Comparison of ENCODE assay signal across 7 cellular contexts in the genomic region with DNA sequence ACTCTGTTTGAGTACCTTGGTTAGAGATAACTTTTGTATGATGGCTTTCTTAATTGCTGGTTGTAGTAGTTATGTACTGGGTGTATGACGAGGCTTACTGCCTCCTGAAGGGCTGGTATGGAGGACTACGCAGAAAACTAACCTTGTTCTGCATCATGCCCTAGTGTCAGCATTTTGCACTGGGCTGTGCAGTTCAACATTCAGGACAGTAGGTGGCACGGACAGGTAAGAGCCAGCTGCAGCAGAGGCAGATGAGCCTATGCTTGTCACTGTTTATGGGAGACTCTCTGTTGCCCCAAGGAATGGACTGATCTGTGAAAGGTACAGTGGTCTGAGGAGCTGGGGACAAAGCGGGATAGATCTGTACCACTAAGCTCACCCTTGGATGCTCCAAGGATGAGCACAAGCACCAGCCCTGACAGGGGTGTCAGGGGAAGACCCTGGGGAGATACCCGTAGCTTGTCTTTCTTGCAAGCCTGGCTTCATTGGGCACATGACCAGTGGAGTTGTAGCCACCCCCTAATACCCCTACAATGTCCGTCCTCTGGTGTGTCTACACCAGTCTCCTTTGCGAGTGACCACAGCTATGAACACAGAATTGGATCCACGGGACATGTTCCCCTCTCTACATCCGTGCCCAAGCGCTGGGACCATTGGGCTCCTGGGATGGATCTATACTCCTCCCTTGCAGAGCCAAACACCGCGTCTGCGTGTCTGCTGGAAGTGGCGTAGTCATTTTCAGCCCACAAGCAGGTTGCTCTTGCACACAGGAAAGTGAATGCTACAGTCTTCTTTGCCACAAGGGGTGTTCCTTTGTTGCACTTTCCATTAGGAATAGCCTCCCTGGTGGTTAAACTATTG. TPM values are rescaled to one million over a fixed set of nuclear protein-coding genes. Genes with fewer than 3 reads are reported as not detected.
DNase-seq lines count a peak whose midpoint lies in the region; ATAC-seq and TF ChIP-seq lines count a peak whose summit lies in the region.

No MANE protein-coding gene starts in this region.

- peak; percentile 11 for TF ChIP-seq CTCF in foreskin fibroblast (IDR thresholded peaks at IDR 0.05; ENCODE audit: low read depth, low read length)
- TF ChIP-seq CTCF in transverse colon (IDR thresholded peaks at IDR 0.05): peak in 3 of 5 experiments; percentile 42 to 59 (median 47)

- no peak overlapping the region for H3K27ac ChIP-seq in transverse colon

- intact Hi-C loops in transverse colon (cut with DNase I; ENCODE audit: low total_unique reads): no loop called here

- TF ChIP-seq POLR2A in transverse colon (IDR thresholded peaks at IDR 0.05): no peak

- no peaks in the 10 kb centered on the region for H3K36me3 ChIP-seq in transverse colon

- H3K27me3 ChIP-seq in transverse colon: no peaks in the 10 kb centered on the region

- DNase-seq in ELR (ENCODE audit: low read depth) (peak; percentile 76), NCI-H2171 (lab: John Stamatoyannopoulos, UW) (peak; percentile 24), foreskin fibroblast (peak; percentile 13 to 25), transverse colon (peak; percentile 55)
- DNase-seq in activated CD4-positive, alpha-beta T cell treated with anti-CD3 and anti-CD28 coated beads, Interleukin-2, amount 50 U/mL, for 48 hours: peak; percentile 48 to 61

- H3K9me3 ChIP-seq in transverse colon: no peaks in the 10 kb centered on the region

- no peak for TF ChIP-seq EP300 in transverse colon (IDR thresholded peaks at IDR 0.05; ENCODE audit: low read depth)

- in situ Hi-C loops in transverse colon (cut with MboI; ENCODE audit: low pct_ligation_motif_present in 1 of 4, low pct_unique_long_range_greater_than_20kb in 1 of 4, low sequenced_read_pairs in 3 of 4): no loop called here

- 78% methylated on average over 14 of the region's 14 CpGs; no CpG with 5 or more reads in 1 of the 2 donors for WGBS in transverse colon (ENCODE audit: low coverage in 1 of 2), 2 donors

- H3K4me3 ChIP-seq in foreskin fibroblast (ENCODE audit: low read depth in 1 of 2, low read length in 2 of 2) (no peak overlapping the region), transverse colon (no peak overlapping the region)

- ATAC-seq in GM19328 (IDR thresholded peaks at IDR 0.05; ENCODE audit: unreplicated experiment) (peak; percentile 87), HG03139 (IDR thresholded peaks at IDR 0.05; ENCODE audit: unreplicated experiment) (peak; percentile 99)

- no peaks in the 10 kb centered on the region for H3K4me1 ChIP-seq in transverse colon

RNA-seq across cellular contexts. Expression of a gene that starts 51.1 kb away (rescaled TPM):
- total RNA-seq in transverse colon: under 1 TPM in 2 of 4 donors, not detected in 2; 0.32 to 0.55 TPM

Comparison
In these comparisons a context has a peak if more than half of its experiments do, and no peak if none do; other contexts are left out.
1. DNase-seq: peak in every context shown above with its lines; median percentile 76 in ELR; 55 in transverse colon; 54 in activated CD4-positive, alpha-beta T cell treated with anti-CD3 and anti-CD28 coated beads, Interleukin-2, amount 50 U/mL, for 48 hours; 24 in NCI-H2171; 19 in foreskin fibroblast.